14 cellular contexts compared by ENCODE assay signal in the genomic region with DNA sequence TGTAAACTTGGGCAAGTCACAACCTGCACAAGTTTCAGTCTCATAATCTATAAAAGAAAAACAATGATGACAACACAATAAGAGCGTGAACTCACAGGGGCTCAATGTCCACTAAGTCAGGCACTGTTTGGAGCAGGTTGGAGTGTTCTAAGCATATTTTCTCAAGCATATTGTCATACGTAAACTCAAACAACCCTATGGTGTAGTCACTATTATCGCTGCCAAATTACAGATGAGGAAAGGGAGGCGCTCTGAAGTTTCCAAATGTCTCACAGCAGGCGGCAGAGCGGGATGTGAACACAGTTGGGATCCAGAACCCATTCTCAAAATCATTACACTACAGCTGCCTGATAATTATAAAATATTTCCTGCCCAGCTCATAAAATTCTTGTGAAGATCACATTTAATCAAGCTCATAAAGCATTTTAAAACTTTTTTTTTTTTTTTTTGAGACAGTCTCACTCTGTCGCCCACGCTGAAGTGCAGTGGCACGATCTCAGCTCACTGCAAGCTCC.
A peak's percentile ranks its signal among the peaks of the same experiment; 100 is the strongest.
DNase-seq lines count a peak whose midpoint lies in the region; ATAC-seq, FAIRE-seq and TF ChIP-seq lines count a peak whose summit lies in the region.
"Had no signal": no experiment of that assay in that cellular context is flagged by ENCODE, and none has a peak within 500 bp of the region (broad histone marks: within the 10 kb centered on the region; RNA-seq: fewer than 3 reads in every experiment).

No MANE protein-coding gene starts in this region.

- in situ Hi-C loops in astrocyte of the spinal cord (cut with HindIII; ENCODE audit: low sequenced_read_pairs), result no loop called here
- in situ Hi-C loops in HepG2 (cut with HindIII; ENCODE audit: extremely low pct_ligation_motif_present, low pct_unique_long_range_greater_than_20kb), result no loop called here

- H3K27ac ChIP-seq in HCT116 (ENCODE audit: low read depth, low read length), result no peak overlapping the region
- H3K27ac ChIP-seq in HepG2 (ENCODE audit: extremely low read length, insufficient read depth, low read length), result no peak overlapping the region
- H3K27ac ChIP-seq: prostate gland had no signal

- H3K9me2 ChIP-seq in HCT116 (ENCODE audit: insufficient read depth), result no peaks in the 10 kb centered on the region

- H3K4me1 ChIP-seq in HCT116 (ENCODE audit: control insufficient read depth in 1 of 2, insufficient read depth in 2 of 2, low read length in 2 of 2) (peaks cover 21 to 35% of the 10 kb centered on the region in 2 experiments), HepG2 (ENCODE audit: insufficient read depth, low read length) (peaks cover 55% of the 10 kb centered on the region)
- H3K4me1 ChIP-seq: prostate gland had no signal

- H3K4me2 ChIP-seq in HCT116 (ENCODE audit: low read length), result 0 out of 2 replicates have a peak overlapping the region, but pooled peaks have one; percentile 1
- H3K4me2 ChIP-seq in HepG2 (ENCODE audit: low read depth, low read length), result no peak overlapping the region

- peaks cover 79% of the 10 kb centered on the region for H3K79me2 ChIP-seq in HCT116 (ENCODE audit: insufficient read depth, low read length)
- H3K79me2 ChIP-seq in HepG2 (ENCODE audit: insufficient read depth, low read length), result peaks cover 53% of the 10 kb centered on the region

- 88% methylated on average over 9 of the region's 9 CpGs for WGBS in HepG2 (ENCODE audit: low lambda C conversion rate)

- no TSS peak for BruUV-seq in HCT116 (replicated peaks; lab: Mats Ljungman, UMichigan)
- BruUV-seq in HepG2 (replicated peaks; lab: Mats Ljungman, UMichigan), result no TSS peak

- H3K4me3 ChIP-seq in HCT116 (replicated peaks in 1 of 2; ENCODE audit: low read depth in 1 of 2, low read length in 2 of 2) (no peak overlapping the region), astrocyte of the spinal cord (ENCODE audit: low read depth, low read length) (no peak overlapping the region), HepG2 (replicated peaks in 1 of 3; ENCODE audit: insufficient read depth in 1 of 3, low read depth in 2 of 3, low read length in 3 of 3) (no peak overlapping the region)
- H3K4me3 ChIP-seq: prostate gland had no signal

- ATAC-seq in HCT116 (no peak), HepG2 (peak; percentile 62), SK-N-SH treated with all-trans-retinoic acid at 6 μM for 48 hours (no peak)

- H3K9me3 ChIP-seq in HCT116 (ENCODE audit: control insufficient read depth in 1 of 2, insufficient read depth in 1 of 2, low read depth in 1 of 2, low read length in 2 of 2) (no peaks in the 10 kb centered on the region), HepG2 (ENCODE audit: low read length) (no peaks in the 10 kb centered on the region)
- H3K9me3 ChIP-seq: prostate gland had no signal

- intact Hi-C loops in HCT116 (cut with micrococcal nuclease) (no loop called here), HepG2 (cut with micrococcal nuclease; ENCODE audit: unreplicated experiment) (no loop called here)

- H3K36me3 ChIP-seq in HCT116 (ENCODE audit: control insufficient read depth in 1 of 2, insufficient read depth in 2 of 2, low read length in 2 of 2) (no peaks in the 10 kb centered on the region), HepG2 (replicated peaks in 1 of 2; ENCODE audit: control insufficient read depth in 1 of 2, insufficient read depth in 2 of 2, low read length in 2 of 2) (0 out of 5 replicates have a peak, but pooled peaks cover 0 to 2% of the 10 kb centered on the region in 2 experiments)
- H3K36me3 ChIP-seq: prostate gland had no signal

- H4K20me1 ChIP-seq in HCT116 (ENCODE audit: insufficient read depth) (no peaks in the 10 kb centered on the region), HepG2 (ENCODE audit: insufficient read depth, low read length) (peaks cover 3% of the 10 kb centered on the region)

- FAIRE-seq in HepG2 (lab: Jason Lieb, UNC), result no peak
- FAIRE-seq: TTC549, urothelium cell line had no signal

- DNase-seq in AG08395 (ENCODE audit: low spot score) (peak; percentile 71), HCT116 (ENCODE audit: low read depth, low spot score) (no peak), astrocyte of the spinal cord (ENCODE audit: low read depth, low spot score) (peak; percentile 28), HepG2 (ENCODE audit: low spot score) (peak; percentile 55), hepatic stellate cell (ENCODE audit: low spot score) (no peak), COLO668 (lab: John Stamatoyannopoulos, UW; ENCODE audit: unreplicated experiment) (no peak)
- no peak for DNase-seq in stimulated activated CD4-positive, alpha-beta T cell treated with anti-CD3 and anti-CD28 coated beads, Interleukin-4, amount 100 ng/mL, for 24 hours
- DNase-seq: cerebellar nuclear complex; DND-41; stimulated activated CD4-positive, alpha-beta T cell treated with anti-CD3 and anti-CD28 coated beads, Interleukin-1b, Interleukin-23, amount 100 ng/mL, for 48 hours had no signal

- no peak overlapping the region for H3K9ac ChIP-seq in HCT116 (ENCODE audit: low read length)
- no peak overlapping the region for H3K9ac ChIP-seq in HepG2 (ENCODE audit: insufficient read depth, low read depth, low read length)

- RAD21 ChIA-PET in HCT116 (lab: Charles Lee; ENCODE audit: low non-redundant PET in 1 of 2, low total read pairs in 2 of 2, uncharacterized antibody in 2 of 2, unreplicated experiment in 2 of 2), result no interaction called here

- CTCF ChIA-PET in HCT116 (lab: Charles Lee), result no interaction called here
- CTCF ChIA-PET in HepG2 (lab: Yijun Ruan, JAX; ENCODE audit: low intra/inter-chr PET ratio, low total read pairs), result no interaction called here

- H3K27me3 ChIP-seq in HCT116 (ENCODE audit: insufficient read depth, low read length), result no peaks in the 10 kb centered on the region
- no peaks in the 10 kb centered on the region for H3K27me3 ChIP-seq in HepG2 (ENCODE audit: control insufficient read depth in 1 of 2, insufficient read depth in 2 of 2, low read length in 2 of 2)

- POLR2A ChIA-PET in HCT116 (lab: Charles Lee) (no interaction called here), HepG2 (lab: Yijun Ruan, JAX) (no interaction called here)

- TF ChIP-seq EP300 in HepG2 (IDR thresholded peaks at IDR 0.05; ENCODE audit: low read depth in 2 of 2, low read length in 2 of 2) (no peak), HepG2 (CRISPR knock-in tag; IDR thresholded peaks at IDR 0.05; ENCODE audit: borderline replicate concordance) (no peak)

- TF ChIP-seq POLR2A in HCT116 (IDR thresholded peaks at IDR 0.05; ENCODE audit: borderline replicate concordance, extremely low read depth, insufficient read depth, insufficient read length) (no peak), HepG2 (IDR thresholded peaks at IDR 0.05; ENCODE audit: insufficient read depth in 1 of 2, low read depth in 2 of 2, low read length in 2 of 2) (no peak)

- TF ChIP-seq CTCF in HCT116 (IDR thresholded peaks at IDR 0.05 in 2 of 3, conservative IDR thresholded peaks at IDR 0.05 in 1 of 3; ENCODE audit: borderline replicate concordance in 1 of 3, insufficient read depth in 1 of 3, low read depth in 2 of 3, low read length in 2 of 3), result no peak
- TF ChIP-seq CTCF in astrocyte of the spinal cord (IDR thresholded peaks at IDR 0.05; ENCODE audit: low read depth, low read length), result no peak
- no peak for TF ChIP-seq CTCF in HepG2 (CRISPR knock-in tag; IDR thresholded peaks at IDR 0.05)

- H2AFZ ChIP-seq in HCT116 (ENCODE audit: low read depth, low read length, poor library complexity, severe bottlenecking) (no peak overlapping the region), HepG2 (ENCODE audit: low read length) (no peak overlapping the region)

- TF ChIP-seq RAD21 in HCT116 (IDR thresholded peaks at IDR 0.05; ENCODE audit: low read depth) (no peak), HepG2 (CRISPR knock-in tag; IDR thresholded peaks at IDR 0.05) (no peak)

TF ChIP-seq in HepG2, 621 proteins besides CTCF, POLR2A, EP300 and RAD21 (continues in another document):
- TF ChIP-seq ZBTB21 (CRISPR knock-in tag; IDR thresholded peaks at IDR 0.05) (no peak), ZSCAN30 (CRISPR knock-in tag; IDR thresholded peaks at IDR 0.05) (no peak), KLF15 (CRISPR knock-in tag; IDR thresholded peaks at IDR 0.05; ENCODE audit: borderline replicate concordance) (no peak), ZBTB38 (CRISPR knock-in tag; IDR thresholded peaks at IDR 0.05) (peak; percentile 36; the same call in 1 of the 2 replicates)
- TF ChIP-seq, protein P1, sequence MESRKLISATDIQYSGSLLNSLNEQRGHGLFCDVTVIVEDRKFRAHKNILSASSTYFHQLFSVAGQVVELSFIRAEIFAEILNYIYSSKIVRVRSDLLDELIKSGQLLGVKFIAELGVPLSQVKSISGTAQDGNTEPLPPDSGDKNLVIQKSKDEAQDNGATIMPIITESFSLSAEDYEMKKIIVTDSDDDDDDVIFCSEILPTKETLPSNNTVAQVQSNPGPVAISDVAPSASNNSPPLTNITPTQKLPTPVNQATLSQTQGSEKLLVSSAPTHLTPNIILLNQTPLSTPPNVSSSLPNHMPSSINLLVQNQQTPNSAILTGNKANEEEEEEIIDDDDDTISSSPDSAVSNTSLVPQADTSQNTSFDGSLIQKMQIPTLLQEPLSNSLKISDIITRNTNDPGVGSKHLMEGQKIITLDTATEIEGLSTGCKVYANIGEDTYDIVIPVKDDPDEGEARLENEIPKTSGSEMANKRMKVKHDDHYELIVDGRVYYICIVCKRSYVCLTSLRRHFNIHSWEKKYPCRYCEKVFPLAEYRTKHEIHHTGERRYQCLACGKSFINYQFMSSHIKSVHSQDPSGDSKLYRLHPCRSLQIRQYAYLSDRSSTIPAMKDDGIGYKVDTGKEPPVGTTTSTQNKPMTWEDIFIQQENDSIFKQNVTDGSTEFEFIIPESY (CRISPR knock-in tag; IDR thresholded peaks at IDR 0.05), result peak; percentile 96

TF ChIP-seq in SK-N-SH treated with all-trans-retinoic acid at 6 μM for 48 hours, 23 proteins besides CTCF, POLR2A, EP300 and RAD21:
- TF ChIP-seq ARNTL (CRISPR knock-in tag; IDR thresholded peaks at IDR 0.05; ENCODE audit: borderline replicate concordance, low read depth), result no peak
- no peak for TF ChIP-seq OSR1 (CRISPR knock-in tag; IDR thresholded peaks at IDR 0.05)
- no peak for TF ChIP-seq ISL1 (CRISPR knock-in tag; IDR thresholded peaks at IDR 0.05)
- TF ChIP-seq ZNF70 (CRISPR knock-in tag; IDR thresholded peaks at IDR 0.05), result no peak

Comparison
In these comparisons a context has a peak if more than half of its experiments do, and no peak if none do; other contexts are left out.
1. DNase-seq: peak in AG08395 (single experiment), astrocyte of the spinal cord (single experiment) and HepG2 (single experiment); none in HCT116 (single experiment), hepatic stellate cell (single experiment), COLO668 (single experiment) and stimulated activated CD4-positive, alpha-beta T cell treated with anti-CD3 and anti-CD28 coated beads, Interleukin-4, amount 100 ng/mL, for 24 hours (single experiment).